Comparison of ENCODE assay signal across 20 cellular contexts in genomic region chr18:70330887-70331286, GRCh38.
"Had no signal": no experiment of that assay in that cellular context is flagged by ENCODE, and none has a peak within 500 bp of the region (broad histone marks: within the 10 kb centered on the region; RNA-seq: fewer than 3 reads in every experiment).

No MANE protein-coding gene starts in this region.

- H3K27me3 ChIP-seq: body of pancreas, cardiac muscle cell, foreskin keratinocyte, spleen had no signal

- H3K9me3 Mint-ChIP-seq: activated naive CD4-positive, alpha-beta T cell treated with anti-CD3 and anti-CD28 coated beads, Interleukin-2, amount 10 ng/mL, durations not matched to agents 7 days and 5 days; activated T-cell treated with anti-CD3 and anti-CD28 coated beads, Interleukin-2, amount 50 U/mL, for 72 hours; dendritic cell treated with granulocyte-macrophage colony-stimulating factor and Interleukin-4, amounts not matched to agents 40 ng/mL and 50 ng/mL, for 4 days; T-helper 1 cell treated with Interleukin-12 subunit alpha and Interleukin-12 subunit beta and Interleukin-4 antibody, amounts not matched to agents 30 μg/mL and 1 μg/mL, for 36 hours had no signal

- H3K27me3 Mint-ChIP-seq: activated CD4-positive, alpha-beta memory T cell treated with anti-CD3 and anti-CD28 coated beads for 36 hours; activated naive CD4-positive, alpha-beta T cell treated with anti-CD3 and anti-CD28 coated beads, Interleukin-2, amount 10 ng/mL, durations not matched to agents 7 days and 5 days; dendritic cell treated with granulocyte-macrophage colony-stimulating factor and Interleukin-4, amounts not matched to agents 40 ng/mL and 50 ng/mL, for 4 days had no signal

- DNase-seq: activated CD4-positive, alpha-beta memory T cell treated with anti-CD3 and anti-CD28 coated beads for 36 hours; activated CD4-positive, alpha-beta T cell treated with anti-CD3 and anti-CD28 coated beads for 4 hours; activated CD4-positive, CD25-positive, alpha-beta regulatory T cell; activated effector memory CD4-positive, alpha-beta T cell treated with Interleukin-2 at 50 U/mL for 16 hours; activated naive CD4-positive, alpha-beta T cell treated with anti-CD3 and anti-CD28 coated beads, Interleukin-2, amount 10 ng/mL, durations not matched to agents 7 days and 5 days; activated T-cell treated with anti-CD3 and anti-CD28 coated beads, Interleukin-2, amount 50 U/mL, for 72 hours; body of pancreas; effector CD4-positive, alpha-beta T cell; foreskin keratinocyte; immature natural killer cell; lower lobe of right lung; naive thymus-derived CD4-positive, alpha-beta T cell; spleen; stimulated activated CD4-positive, alpha-beta T cell treated with anti-CD3 and anti-CD28 coated beads, Interleukin-4, amount 100 ng/mL, for 1 hour; stimulated activated naive CD4-positive, alpha-beta T cell; T1000 had no signal

- ATAC-seq: activated T-cell treated with anti-CD3 and anti-CD28 coated beads, Interleukin-2, amount 50 U/mL, for 72 hours; body of pancreas; foreskin keratinocyte; left lobe of liver; lower lobe of right lung; naive thymus-derived CD4-positive, alpha-beta T cell had no signal

- H3K27ac ChIP-seq: body of pancreas, cardiac muscle cell, foreskin keratinocyte, lower lobe of right lung, spleen had no signal

- H3K4me1 Mint-ChIP-seq: activated naive CD4-positive, alpha-beta T cell treated with anti-CD3 and anti-CD28 coated beads, Interleukin-2, amount 10 ng/mL, durations not matched to agents 7 days and 5 days had no signal

- H3K27ac Mint-ChIP-seq: activated CD4-positive, alpha-beta memory T cell treated with anti-CD3 and anti-CD28 coated beads for 36 hours; activated naive CD4-positive, alpha-beta T cell treated with anti-CD3 and anti-CD28 coated beads, Interleukin-2, amount 10 ng/mL, durations not matched to agents 7 days and 5 days; activated T-cell treated with anti-CD3 and anti-CD28 coated beads, Interleukin-2, amount 50 U/mL, for 72 hours; dendritic cell treated with granulocyte-macrophage colony-stimulating factor and Interleukin-4, amounts not matched to agents 40 ng/mL and 50 ng/mL, for 4 days; immature natural killer cell; naive thymus-derived CD4-positive, alpha-beta T cell; T-helper 1 cell treated with Interleukin-12 subunit alpha and Interleukin-12 subunit beta and Interleukin-4 antibody, amounts not matched to agents 30 μg/mL and 1 μg/mL, for 36 hours had no signal

- H3K4me1 ChIP-seq: lower lobe of right lung had no signal

- H3K9me3 ChIP-seq: body of pancreas had no signal

- H3K4me3 Mint-ChIP-seq: activated CD4-positive, alpha-beta memory T cell treated with anti-CD3 and anti-CD28 coated beads for 36 hours; activated naive CD4-positive, alpha-beta T cell treated with anti-CD3 and anti-CD28 coated beads, Interleukin-2, amount 10 ng/mL, durations not matched to agents 7 days and 5 days; activated T-cell treated with anti-CD3 and anti-CD28 coated beads, Interleukin-2, amount 50 U/mL, for 72 hours; dendritic cell treated with granulocyte-macrophage colony-stimulating factor and Interleukin-4, amounts not matched to agents 40 ng/mL and 50 ng/mL, for 4 days; immature natural killer cell; naive thymus-derived CD4-positive, alpha-beta T cell; T-helper 1 cell treated with Interleukin-12 subunit alpha and Interleukin-12 subunit beta and Interleukin-4 antibody, amounts not matched to agents 30 μg/mL and 1 μg/mL, for 36 hours had no signal

- H3K36me3 Mint-ChIP-seq: activated CD4-positive, alpha-beta memory T cell treated with anti-CD3 and anti-CD28 coated beads for 36 hours; activated naive CD4-positive, alpha-beta T cell treated with anti-CD3 and anti-CD28 coated beads, Interleukin-2, amount 10 ng/mL, durations not matched to agents 7 days and 5 days had no signal

- H3K4me3 ChIP-seq: body of pancreas, cardiac muscle cell, lower lobe of right lung, spleen had no signal
